ENCODE assay signal across 12 cellular contexts in genomic region chr2:144230452-144231085, GRCh38.
DNase-seq lines count a peak whose midpoint lies in the region; ATAC-seq and TF ChIP-seq lines count a peak whose summit lies in the region.
"Had no signal": no experiment of that assay in that cellular context is flagged by ENCODE, and none has a peak within 500 bp of the region (broad histone marks: within the 10 kb centered on the region; RNA-seq: fewer than 3 reads in every experiment).

No MANE protein-coding gene starts in this region.

- H3K4me1 Mint-ChIP-seq in activated naive CD4-positive, alpha-beta T cell treated with anti-CD3 and anti-CD28 coated beads for 36 hours (ENCODE audit: low read depth): peaks cover 23% of the 10 kb centered on the region
- H3K4me1 Mint-ChIP-seq in immature natural killer cell: peaks cover 31 to 52% of the 10 kb centered on the region in 2 donors

- peak overlapping the region; percentile 64 for H3K27ac Mint-ChIP-seq in activated naive CD4-positive, alpha-beta T cell treated with anti-CD3 and anti-CD28 coated beads for 36 hours
- no peak overlapping the region for H3K27ac Mint-ChIP-seq in immature natural killer cell

- H3K27ac ChIP-seq in OCI-LY1 (ENCODE audit: low read depth, low read length, poor library complexity, severe bottlenecking): peak overlapping the region; percentile 97
- H3K27ac ChIP-seq: BLaER1 treated with 17β-estradiol and CSF1 and Interleukin-3, amounts not matched to agents 10 nM and 100 nM had no signal

- no peaks in the 10 kb centered on the region for H3K9me3 ChIP-seq in OCI-LY1 (ENCODE audit: low read length)
- H3K9me3 ChIP-seq: BLaER1 treated with 17β-estradiol and CSF1 and Interleukin-3, amounts not matched to agents 10 nM and 100 nM had no signal

- H3K27me3 ChIP-seq in OCI-LY1 (ENCODE audit: insufficient read depth, low read length): no peaks in the 10 kb centered on the region
- H3K27me3 ChIP-seq: BLaER1 treated with 17β-estradiol and CSF1 and Interleukin-3, amounts not matched to agents 10 nM and 100 nM had no signal

- no peaks in the 10 kb centered on the region for H3F3A ChIP-seq in OCI-LY1 (ENCODE audit: insufficient read depth, low read length)

- H3K27me3 Mint-ChIP-seq in activated naive CD4-positive, alpha-beta T cell treated with anti-CD3 and anti-CD28 coated beads for 36 hours (ENCODE audit: low read depth): no peaks in the 10 kb centered on the region
- H3K27me3 Mint-ChIP-seq in immature natural killer cell (ENCODE audit: low read depth in 3 of 3): no peaks in the 10 kb centered on the region

- peak overlapping the region; percentile 39; the same call in 1 of the 2 replicates for H3K9ac ChIP-seq in OCI-LY1 (ENCODE audit: low read length)
- H3K9ac ChIP-seq: BLaER1 treated with 17β-estradiol and CSF1 and Interleukin-3, amounts not matched to agents 10 nM and 100 nM had no signal

- peak overlapping the region; percentile 12 for H3K4me3 ChIP-seq in OCI-LY1 (ENCODE audit: low read depth, low read length, poor library complexity, severe bottlenecking)
- H3K4me3 ChIP-seq: BLaER1 treated with 17β-estradiol and CSF1 and Interleukin-3, amounts not matched to agents 10 nM and 100 nM had no signal

- peak overlapping the region; percentile 40; the same call in 1 of the 2 replicates for H3K4me2 ChIP-seq in OCI-LY1 (ENCODE audit: low read length)

- peaks cover 14% of the 10 kb centered on the region; the same call in 1 of the 2 replicates for H3K36me3 ChIP-seq in OCI-LY1 (ENCODE audit: insufficient read depth, low read length)

- H3K36me3 Mint-ChIP-seq in activated naive CD4-positive, alpha-beta T cell treated with anti-CD3 and anti-CD28 coated beads for 36 hours (ENCODE audit: low read depth): peaks cover 3% of the 10 kb centered on the region
- H3K36me3 Mint-ChIP-seq in immature natural killer cell: peaks cover 0 to 3% (median 0%) of the 10 kb centered on the region in 3 donors

- CTCF ChIA-PET in activated naive CD4-positive, alpha-beta T cell treated with anti-CD3 and anti-CD28 coated beads for 36 hours (lab: Charles Lee): interaction anchor here (1.0 kb wide), 1 partner anchor 47 kb away, joined by 3 read pairs; no protein-coding TSS in a partner anchor

- intact Hi-C loops in activated naive CD4-positive, alpha-beta T cell treated with anti-CD3 and anti-CD28 coated beads for 36 hours (cut with micrococcal nuclease): loop anchor here (1.0 to 5.0 kb wide), 4 partner anchors 14 to 47 kb away; no protein-coding TSS in a partner anchor

- ATAC-seq in stimulated activated naive CD8-positive, alpha-beta T cell treated with anti-CD3 and anti-CD28 coated beads, Interleukin-15, Interleukin-2, amounts not matched to agents 100 U/mL and 50 U/mL, for 24 hours: peak; percentile 59
- ATAC-seq in HG02571 (IDR thresholded peaks at IDR 0.05; ENCODE audit: unreplicated experiment) (no peak), GM21529 (IDR thresholded peaks at IDR 0.05; ENCODE audit: unreplicated experiment) (no peak)
- ATAC-seq: Panc1 had no signal

- H3K4me3 Mint-ChIP-seq in activated naive CD4-positive, alpha-beta T cell treated with anti-CD3 and anti-CD28 coated beads for 36 hours: no peak overlapping the region
- H3K4me3 Mint-ChIP-seq in immature natural killer cell: no peak overlapping the region

- DNase-seq in activated naive CD4-positive, alpha-beta T cell treated with anti-CD3 and anti-CD28 coated beads for 36 hours: peak; percentile 7
- DNase-seq in activated naive CD4-positive, alpha-beta T cell (lab: John Stamatoyannopoulos, UW): no peak
- DNase-seq in dermis blood vessel endothelial cell (peak; percentile 25), immature natural killer cell (no peak)
- DNase-seq in stimulated activated naive CD8-positive, alpha-beta T cell treated with anti-CD3 and anti-CD28 coated beads, Interleukin-15, Interleukin-2, amounts not matched to agents 100 U/mL and 50 U/mL, for 24 hours: no peak
- DNase-seq: activated CD4-positive, alpha-beta T cell treated with anti-CD3 and anti-CD28 coated beads, Interleukin-2, amount 50 U/mL, for 1 hour; hippocampal formation had no signal

- peaks cover 9% of the 10 kb centered on the region for H3K79me2 ChIP-seq in OCI-LY1 (ENCODE audit: insufficient read depth, low read length)

- H3K9me2 ChIP-seq in OCI-LY1 (ENCODE audit: low read depth, low read length): no peaks in the 10 kb centered on the region

- H4K20me1 ChIP-seq in OCI-LY1 (ENCODE audit: insufficient read depth, low read length): no peaks in the 10 kb centered on the region
- H4K20me1 ChIP-seq: BLaER1 treated with 17β-estradiol and CSF1 and Interleukin-3, amounts not matched to agents 10 nM and 100 nM had no signal

- H2AFZ ChIP-seq in OCI-LY1 (ENCODE audit: low read length): no peak overlapping the region

- TF ChIP-seq CTCF in OCI-LY1 (IDR thresholded peaks at IDR 0.05; ENCODE audit: low read length): no peak

- H3K9me3 Mint-ChIP-seq in activated naive CD4-positive, alpha-beta T cell treated with anti-CD3 and anti-CD28 coated beads for 36 hours: no peaks in the 10 kb centered on the region
- H3K9me3 Mint-ChIP-seq in immature natural killer cell: no peaks in the 10 kb centered on the region

- peaks cover 64% of the 10 kb centered on the region for H3K4me1 ChIP-seq in OCI-LY1 (ENCODE audit: insufficient read depth, low read length, severe bottlenecking)

Comparison
In these comparisons a context has a peak if more than half of its experiments do, and no peak if none do; other contexts are left out.
1. DNase-seq: peak in activated naive CD4-positive, alpha-beta T cell treated with anti-CD3 and anti-CD28 coated beads for 36 hours (single experiment) and dermis blood vessel endothelial cell (single experiment); none in activated naive CD4-positive, alpha-beta T cell (0 of 4), stimulated activated naive CD8-positive, alpha-beta T cell treated with anti-CD3 and anti-CD28 coated beads, Interleukin-15, Interleukin-2, amounts not matched to agents 100 U/mL and 50 U/mL, for 24 hours (single experiment) and immature natural killer cell (0 of 3).